Comparison of ENCODE assay signal across 16 cellular contexts in genomic region chr2:226063704-226064390, GRCh38.
DNase-seq lines count a peak whose midpoint lies in the region; ATAC-seq, FAIRE-seq and TF ChIP-seq lines count a peak whose summit lies in the region.
"Had no signal": no experiment of that assay in that cellular context is flagged by ENCODE, and none has a peak within 500 bp of the region (broad histone marks: within the 10 kb centered on the region; RNA-seq: fewer than 3 reads in every experiment).

No MANE protein-coding gene starts in this region.

- POLR2A ChIA-PET in A549 (lab: Yijun Ruan, JAX) = interaction anchor here (0.6 kb wide), 1 partner anchor 8 kb away, joined by 3 read pairs; no protein-coding TSS in a partner anchor

- H3K27me3 Mint-ChIP-seq in activated naive CD8-positive, alpha-beta T cell treated with anti-CD3 and anti-CD28 coated beads, Interleukin-2, amount 50 U/mL, for 24 hours = no peaks in the 10 kb centered on the region
- H3K27me3 Mint-ChIP-seq: activated CD8-positive, alpha-beta memory T cell treated with anti-CD3 and anti-CD28 coated beads, Interleukin-2, amount 10 ng/mL, durations not matched to agents 7 days and 5 days; memory B cell had no signal

- no peak for TF ChIP-seq RAD21 in A549 (conservative IDR thresholded peaks at IDR 0.05 in 1 of 2, IDR thresholded peaks at IDR 0.05 in 1 of 2)

- DNase-seq in A549 (ENCODE audit: low read depth in 1 of 2, low spot score in 1 of 2) (peak in 1 of 2 experiments; percentile 23), HPDE6-E6E7 (ENCODE audit: extremely low spot score) (peak; percentile 46), WERI-Rb-1 (peak; percentile 38), foreskin keratinocyte (peak; percentile 99), Ammon's horn (ENCODE audit: low spot score) (no peak), D721Med (ENCODE audit: insufficient read length, low spot score) (no peak), foreskin melanocyte (no peak)
- no peak for DNase-seq in activated naive CD8-positive, alpha-beta T cell treated with anti-CD3 and anti-CD28 coated beads, Interleukin-2, amount 50 U/mL, for 24 hours
- DNase-seq: activated CD8-positive, alpha-beta memory T cell treated with anti-CD3 and anti-CD28 coated beads, Interleukin-2, amount 10 ng/mL, durations not matched to agents 7 days and 5 days; SJCRH30 had no signal

- no peaks in the 10 kb centered on the region for H3K36me3 ChIP-seq in WERI-Rb-1
- H3K36me3 ChIP-seq: SJCRH30, thoracic aorta had no signal

- no peak overlapping the region for H3K27ac Mint-ChIP-seq in activated naive CD8-positive, alpha-beta T cell treated with anti-CD3 and anti-CD28 coated beads, Interleukin-2, amount 50 U/mL, for 24 hours
- H3K27ac Mint-ChIP-seq: activated CD8-positive, alpha-beta memory T cell treated with anti-CD3 and anti-CD28 coated beads, Interleukin-2, amount 10 ng/mL, durations not matched to agents 7 days and 5 days; memory B cell had no signal

- H3K9me3 ChIP-seq in A549 = no peaks in the 10 kb centered on the region
- H3K9me3 ChIP-seq in WERI-Rb-1 (ENCODE audit: severe bottlenecking) = no peaks in the 10 kb centered on the region
- H3K9me3 ChIP-seq: SJCRH30, thoracic aorta had no signal

- TF ChIP-seq CTCF in A549 (IDR thresholded peaks at IDR 0.05) (no peak), WERI-Rb-1 (IDR thresholded peaks at IDR 0.05; ENCODE audit: low read depth, low read length) (no peak), foreskin keratinocyte (conservative IDR thresholded peaks at IDR 0.05) (no peak), D721Med (IDR thresholded peaks at IDR 0.05; ENCODE audit: insufficient read depth, missing control alignments) (no peak)

- FAIRE-seq in A549 (lab: Jason Lieb, UNC) (no peak), D721Med (lab: Jason Lieb, UNC) (no peak)
- FAIRE-seq: A204.1, HepG2 had no signal

- H3K4me3 Mint-ChIP-seq in activated naive CD8-positive, alpha-beta T cell treated with anti-CD3 and anti-CD28 coated beads, Interleukin-2, amount 50 U/mL, for 24 hours = no peak overlapping the region
- H3K4me3 Mint-ChIP-seq: activated CD8-positive, alpha-beta memory T cell treated with anti-CD3 and anti-CD28 coated beads, Interleukin-2, amount 10 ng/mL, durations not matched to agents 7 days and 5 days; memory B cell had no signal

- H3K9me3 Mint-ChIP-seq in activated naive CD8-positive, alpha-beta T cell treated with anti-CD3 and anti-CD28 coated beads, Interleukin-2, amount 50 U/mL, for 24 hours = no peaks in the 10 kb centered on the region
- H3K9me3 Mint-ChIP-seq: memory B cell had no signal

- no peak for ATAC-seq in A549
- peak; percentile 97 for ATAC-seq in foreskin keratinocyte
- no peak for ATAC-seq in activated naive CD8-positive, alpha-beta T cell treated with anti-CD3 and anti-CD28 coated beads, Interleukin-2, amount 50 U/mL, for 24 hours
- ATAC-seq: activated CD8-positive, alpha-beta memory T cell treated with anti-CD3 and anti-CD28 coated beads, Interleukin-2, amount 10 ng/mL, durations not matched to agents 7 days and 5 days; HepG2 had no signal

- no peaks in the 10 kb centered on the region for H3K4me1 Mint-ChIP-seq in activated naive CD8-positive, alpha-beta T cell treated with anti-CD3 and anti-CD28 coated beads, Interleukin-2, amount 50 U/mL, for 24 hours
- H3K4me1 Mint-ChIP-seq: activated CD8-positive, alpha-beta memory T cell treated with anti-CD3 and anti-CD28 coated beads, Interleukin-2, amount 10 ng/mL, durations not matched to agents 7 days and 5 days; memory B cell had no signal

- 0 out of 3 replicates have a peak, but pooled peaks cover 5% of the 10 kb centered on the region for H3K4me1 ChIP-seq in A549
- peaks cover 30% of the 10 kb centered on the region for H3K4me1 ChIP-seq in foreskin keratinocyte
- H3K4me1 ChIP-seq: parathyroid adenoma, SJCRH30 had no signal

- H3K4me2 ChIP-seq in A549 = 0 out of 3 replicates have a peak overlapping the region, but pooled peaks have one; percentile 17

- no peak overlapping the region for H3K4me3 ChIP-seq in A549
- no peak overlapping the region for H3K4me3 ChIP-seq in WERI-Rb-1 (ENCODE audit: low read depth, low read length)
- H3K4me3 ChIP-seq: SJCRH30, thoracic aorta had no signal

- CTCF ChIA-PET in A549 (lab: Yijun Ruan, JAX) = interaction anchor here (0.9 to 1.3 kb wide), 2 partner anchors 10 to 18 kb away, joined by 3 to 4 read pairs; no protein-coding TSS in a partner anchor

- TF ChIP-seq EP300 in A549 (IDR thresholded peaks at IDR 0.05) = no peak

- H3K36me3 Mint-ChIP-seq in activated naive CD8-positive, alpha-beta T cell treated with anti-CD3 and anti-CD28 coated beads, Interleukin-2, amount 50 U/mL, for 24 hours (ENCODE audit: low read depth) = no peaks in the 10 kb centered on the region
- H3K36me3 Mint-ChIP-seq: activated CD8-positive, alpha-beta memory T cell treated with anti-CD3 and anti-CD28 coated beads, Interleukin-2, amount 10 ng/mL, durations not matched to agents 7 days and 5 days; memory B cell had no signal

- H3K27me3 ChIP-seq in WERI-Rb-1 (ENCODE audit: insufficient read depth, low read depth, severe bottlenecking) = no peaks in the 10 kb centered on the region
- no peaks in the 10 kb centered on the region for H3K27me3 ChIP-seq in foreskin keratinocyte
- H3K27me3 ChIP-seq: SJCRH30 had no signal

- WGBS in A549 (ENCODE audit: missing lambda C conversion rate) = 68% methylated on average over 3 of the region's 3 CpGs

- no peak for TF ChIP-seq POLR2A in A549 (IDR thresholded peaks at IDR 0.05; ENCODE audit: low read length)

- H3K27ac ChIP-seq in A549 (no peak overlapping the region), WERI-Rb-1 (no peak overlapping the region), foreskin keratinocyte (peak overlapping the region; percentile 85)
- H3K27ac ChIP-seq: parathyroid adenoma, SJCRH30, thoracic aorta, VCaP had no signal

TF ChIP-seq in A549, 52 proteins besides CTCF, POLR2A, EP300 and RAD21:
- TF ChIP-seq CHD2 (IDR thresholded peaks at IDR 0.05; ENCODE audit: low read length, partially characterized antibody) = no peak
- TF ChIP-seq HOXA7 (CRISPR knock-in tag; IDR thresholded peaks at IDR 0.05) = no peak
- TF ChIP-seq MAFK (IDR thresholded peaks at IDR 0.05; ENCODE audit: partially characterized antibody) = no peak
- no peak for TF ChIP-seq KDM1A (IDR thresholded peaks at IDR 0.05; ENCODE audit: low read depth)
- TF ChIP-seq HEYL (CRISPR knock-in tag; IDR thresholded peaks at IDR 0.05) = no peak
- no peak for TF ChIP-seq ATOH8 (CRISPR knock-in tag; IDR thresholded peaks at IDR 0.05; ENCODE audit: low read depth)
- no peak for TF ChIP-seq RCOR1 (IDR thresholded peaks at IDR 0.05; ENCODE audit: low read depth, low read length)
- no peak for TF ChIP-seq MAZ (IDR thresholded peaks at IDR 0.05; ENCODE audit: borderline replicate concordance, low read depth, low read length)
- no peak for TF ChIP-seq JUNB (IDR thresholded peaks at IDR 0.05)
- no peak for TF ChIP-seq KDM5A (IDR thresholded peaks at IDR 0.05)
- TF ChIP-seq, protein P1, sequence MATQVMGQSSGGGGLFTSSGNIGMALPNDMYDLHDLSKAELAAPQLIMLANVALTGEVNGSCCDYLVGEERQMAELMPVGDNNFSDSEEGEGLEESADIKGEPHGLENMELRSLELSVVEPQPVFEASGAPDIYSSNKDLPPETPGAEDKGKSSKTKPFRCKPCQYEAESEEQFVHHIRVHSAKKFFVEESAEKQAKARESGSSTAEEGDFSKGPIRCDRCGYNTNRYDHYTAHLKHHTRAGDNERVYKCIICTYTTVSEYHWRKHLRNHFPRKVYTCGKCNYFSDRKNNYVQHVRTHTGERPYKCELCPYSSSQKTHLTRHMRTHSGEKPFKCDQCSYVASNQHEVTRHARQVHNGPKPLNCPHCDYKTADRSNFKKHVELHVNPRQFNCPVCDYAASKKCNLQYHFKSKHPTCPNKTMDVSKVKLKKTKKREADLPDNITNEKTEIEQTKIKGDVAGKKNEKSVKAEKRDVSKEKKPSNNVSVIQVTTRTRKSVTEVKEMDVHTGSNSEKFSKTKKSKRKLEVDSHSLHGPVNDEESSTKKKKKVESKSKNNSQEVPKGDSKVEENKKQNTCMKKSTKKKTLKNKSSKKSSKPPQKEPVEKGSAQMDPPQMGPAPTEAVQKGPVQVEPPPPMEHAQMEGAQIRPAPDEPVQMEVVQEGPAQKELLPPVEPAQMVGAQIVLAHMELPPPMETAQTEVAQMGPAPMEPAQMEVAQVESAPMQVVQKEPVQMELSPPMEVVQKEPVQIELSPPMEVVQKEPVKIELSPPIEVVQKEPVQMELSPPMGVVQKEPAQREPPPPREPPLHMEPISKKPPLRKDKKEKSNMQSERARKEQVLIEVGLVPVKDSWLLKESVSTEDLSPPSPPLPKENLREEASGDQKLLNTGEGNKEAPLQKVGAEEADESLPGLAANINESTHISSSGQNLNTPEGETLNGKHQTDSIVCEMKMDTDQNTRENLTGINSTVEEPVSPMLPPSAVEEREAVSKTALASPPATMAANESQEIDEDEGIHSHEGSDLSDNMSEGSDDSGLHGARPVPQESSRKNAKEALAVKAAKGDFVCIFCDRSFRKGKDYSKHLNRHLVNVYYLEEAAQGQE (IDR thresholded peaks at IDR 0.05) = no peak
- no peak for TF ChIP-seq HOXB5 (CRISPR knock-in tag; IDR thresholded peaks at IDR 0.05)
- TF ChIP-seq FOSL2 (IDR thresholded peaks at IDR 0.05) = no peak
- no peak for TF ChIP-seq FOSL2 (CRISPR knock-in tag; IDR thresholded peaks at IDR 0.05)
- TF ChIP-seq NFE2L2 (conservative IDR thresholded peaks at IDR 0.05; ENCODE audit: low read length) = no peak
- TF ChIP-seq EHMT2 (IDR thresholded peaks at IDR 0.05; ENCODE audit: low read depth) = no peak
- no peak for TF ChIP-seq FOXS1 (CRISPR knock-in tag; IDR thresholded peaks at IDR 0.05)

Comparison
In these comparisons a context has a peak if more than half of its experiments do, and no peak if none do; other contexts are left out.
1. DNase-seq: peak in HPDE6-E6E7 (single experiment), WERI-Rb-1 (single experiment) and foreskin keratinocyte (2 of 2); none in Ammon's horn (single experiment), D721Med (single experiment), activated naive CD8-positive, alpha-beta T cell treated with anti-CD3 and anti-CD28 coated beads, Interleukin-2, amount 50 U/mL, for 24 hours (single experiment) and foreskin melanocyte (single experiment).